8 cellular contexts compared by ENCODE assay signal in genomic region chr15:30991301-30992072, GRCh38. TPM values are rescaled to one million over a fixed set of nuclear protein-coding genes. Genes with fewer than 3 reads are reported as not detected.
A peak's percentile ranks its signal among the peaks of the same experiment; 100 is the strongest.
DNase-seq lines count a peak whose midpoint lies in the region; ATAC-seq and TF ChIP-seq lines count a peak whose summit lies in the region.

A gene with protein sequence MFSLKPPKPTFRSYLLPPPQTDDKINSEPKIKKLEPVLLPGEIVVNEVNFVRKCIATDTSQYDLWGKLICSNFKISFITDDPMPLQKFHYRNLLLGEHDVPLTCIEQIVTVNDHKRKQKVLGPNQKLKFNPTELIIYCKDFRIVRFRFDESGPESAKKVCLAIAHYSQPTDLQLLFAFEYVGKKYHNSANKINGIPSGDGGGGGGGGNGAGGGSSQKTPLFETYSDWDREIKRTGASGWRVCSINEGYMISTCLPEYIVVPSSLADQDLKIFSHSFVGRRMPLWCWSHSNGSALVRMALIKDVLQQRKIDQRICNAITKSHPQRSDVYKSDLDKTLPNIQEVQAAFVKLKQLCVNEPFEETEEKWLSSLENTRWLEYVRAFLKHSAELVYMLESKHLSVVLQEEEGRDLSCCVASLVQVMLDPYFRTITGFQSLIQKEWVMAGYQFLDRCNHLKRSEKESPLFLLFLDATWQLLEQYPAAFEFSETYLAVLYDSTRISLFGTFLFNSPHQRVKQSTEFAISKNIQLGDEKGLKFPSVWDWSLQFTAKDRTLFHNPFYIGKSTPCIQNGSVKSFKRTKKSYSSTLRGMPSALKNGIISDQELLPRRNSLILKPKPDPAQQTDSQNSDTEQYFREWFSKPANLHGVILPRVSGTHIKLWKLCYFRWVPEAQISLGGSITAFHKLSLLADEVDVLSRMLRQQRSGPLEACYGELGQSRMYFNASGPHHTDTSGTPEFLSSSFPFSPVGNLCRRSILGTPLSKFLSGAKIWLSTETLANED (minus strand): TSS chr15:30991628. CDS start chr15:30991506, 122 bp downstream.

- H3K4me3 ChIP-seq in left ventricle myocardium inferior (peak within 1 kb of the TSS; percentile 93), urinary bladder (ENCODE audit: low read depth, low read length) (peak within 1 kb of the TSS; percentile 83)

- H3K27me3 ChIP-seq in left ventricle myocardium inferior (ENCODE audit: low read depth): no peaks in the 10 kb centered on the region

- no peaks in the 10 kb centered on the region for H3K9me3 ChIP-seq in ES-I3 (ENCODE audit: control insufficient read depth, insufficient read depth, low read length)
- H3K9me3 ChIP-seq in left ventricle myocardium inferior (replicated peaks): no peaks in the 10 kb centered on the region

- H3K36me3 ChIP-seq in ES-I3 (ENCODE audit: insufficient read depth, low read length): no peaks in the 10 kb centered on the region
- H3K36me3 ChIP-seq in left ventricle myocardium inferior: peaks cover 4% of the 10 kb centered on the region
- H3K36me3 ChIP-seq in urinary bladder (ENCODE audit: insufficient read depth): no peaks in the 10 kb centered on the region

- TF ChIP-seq CTCF in left ventricle myocardium inferior (IDR thresholded peaks at IDR 0.05; ENCODE audit: borderline replicate concordance): no peak

- H3K27ac ChIP-seq in left ventricle myocardium inferior (replicated peaks) (peak within 1 kb of the TSS; percentile 96), urinary bladder (ENCODE audit: low read depth) (peak within 1 kb of the TSS; percentile 97)

- under 1% methylated on average over 100 of the region's 100 CpGs for WGBS in urinary bladder

- H3K9ac ChIP-seq in ES-I3 (ENCODE audit: low read depth, low read length): peak within 1 kb of the TSS; percentile 95

- DNase-seq in KG1 (lab: John Stamatoyannopoulos, UW) (peak; percentile 67), T-helper 1 cell (peak; percentile 56 to 73 (median 57)), amniotic epithelial cell (ENCODE audit: low read depth) (peak; percentile 70), left ventricle myocardium inferior (peak; percentile 78), pulmonary artery endothelial cell (ENCODE audit: low read depth, low spot score) (peak; percentile 41)

- intact Hi-C loops in left ventricle myocardium inferior (cut with micrococcal nuclease): no loop called here

- peak; percentile 79 for ATAC-seq in GM21737 (IDR thresholded peaks at IDR 0.05; ENCODE audit: unreplicated experiment)

- no peaks in the 10 kb centered on the region for H3K4me1 ChIP-seq in ES-I3 (ENCODE audit: insufficient read depth, low read length)
- peaks cover 60% of the 10 kb centered on the region for H3K4me1 ChIP-seq in left ventricle myocardium inferior
- no peaks in the 10 kb centered on the region for H3K4me1 ChIP-seq in urinary bladder (ENCODE audit: insufficient read depth)

RNA-seq across cellular contexts. Expression of the gene that starts here (rescaled TPM):
- 28.8 TPM for total RNA-seq in left ventricle myocardium inferior
- 25.0 and 49.9 TPM in 2 replicates for total RNA-seq in pulmonary artery endothelial cell
- 46.1 TPM for total RNA-seq in urinary bladder
- 14.4 TPM for polyA plus RNA-seq in urinary bladder

Comparison
In these comparisons a context has a peak if more than half of its experiments do, and no peak if none do; other contexts are left out.
1. Peak in every context shown above with its lines: DNase-seq, ATAC-seq, H3K4me3 ChIP-seq and H3K27ac ChIP-seq.